In genomic region chr19:3374369-3375112, GRCh38 we compare ENCODE assay signal across 1 cellular context.
TF ChIP-seq lines count a peak whose summit lies in the region.

No MANE protein-coding gene starts in this region.

TF ChIP-seq in K562, 482 proteins besides CTCF, POLR2A, EP300 and RAD21 (continued from another document and continues in another):
- TF ChIP-seq SFPQ (IDR thresholded peaks at IDR 0.05; ENCODE audit: low read depth, low read length) (no peak), TRIM25 (IDR thresholded peaks at IDR 0.05; ENCODE audit: borderline replicate concordance) (no peak), CBFA2T2 (conservative IDR thresholded peaks at IDR 0.05) (peak; percentile 73), HES1 (IDR thresholded peaks at IDR 0.05; ENCODE audit: low read depth) (no peak), E2F5 (CRISPR knock-in tag; IDR thresholded peaks at IDR 0.05) (no peak), ELK3 (CRISPR knock-in tag; IDR thresholded peaks at IDR 0.05) (no peak), FOXA3 (CRISPR knock-in tag; conservative IDR thresholded peaks at IDR 0.05 in 1 of 2, IDR thresholded peaks at IDR 0.05 in 1 of 2) (no peak), ZNF224 (CRISPR knock-in tag; IDR thresholded peaks at IDR 0.05) (no peak), ZNF384 (IDR thresholded peaks at IDR 0.05; ENCODE audit: low read depth, low read length) (no peak), JUN (IDR thresholded peaks at IDR 0.05; ENCODE audit: borderline replicate concordance, low read depth, low read length) (no peak), JUN (CRISPR knock-in tag; IDR thresholded peaks at IDR 0.05; ENCODE audit: borderline replicate concordance) (no peak), HOMEZ (CRISPR knock-in tag; IDR thresholded peaks at IDR 0.05) (no peak), POLR2AphosphoS2 (IDR thresholded peaks at IDR 0.05; ENCODE audit: low read length) (no peak), BRCA1 (IDR thresholded peaks at IDR 0.05) (no peak), BRCA1 (CRISPR knock-in tag; IDR thresholded peaks at IDR 0.05) (no peak), POLR3A (IDR thresholded peaks at IDR 0.05; ENCODE audit: borderline replicate concordance, extremely low read depth, insufficient read depth, insufficient read length) (no peak), CEBPZ (IDR thresholded peaks at IDR 0.05; ENCODE audit: borderline replicate concordance, low read depth, low read length) (no peak), HMBOX1 (IDR thresholded peaks at IDR 0.05) (peak; percentile 75), FOXM1 (IDR thresholded peaks at IDR 0.05; ENCODE audit: low read depth) (no peak), FOXM1 (CRISPR knock-in tag; IDR thresholded peaks at IDR 0.05; ENCODE audit: low read depth) (no peak), ZNF175 (CRISPR knock-in tag; IDR thresholded peaks at IDR 0.05; ENCODE audit: low read depth) (no peak), ZKSCAN3 (CRISPR knock-in tag; IDR thresholded peaks at IDR 0.05) (no peak), FUS (optimal IDR thresholded peaks at IDR 0.05; ENCODE audit: low read depth, low read length) (no peak), KLF10 (CRISPR knock-in tag; IDR thresholded peaks at IDR 0.05) (no peak), FOXP1 (CRISPR knock-in tag; IDR thresholded peaks at IDR 0.05) (no peak), CREB3 (tag; conservative IDR thresholded peaks at IDR 0.05; ENCODE audit: low read depth) (no peak), COPS2 (conservative IDR thresholded peaks at IDR 0.05) (no peak), CBX5 (IDR thresholded peaks at IDR 0.05; ENCODE audit: borderline replicate concordance, low read depth) (0 out of 2 replicates have a peak, but pooled peaks have one; percentile 6), ZNF431 (CRISPR knock-in tag; IDR thresholded peaks at IDR 0.05) (no peak), CHD2 (IDR thresholded peaks at IDR 0.05; ENCODE audit: low read depth, low read length) (no peak), MLLT1 (IDR thresholded peaks at IDR 0.05) (peak in 1 of 2 experiments; percentile 62; a peak in 1 of 4 replicates), E2F4 (CRISPR knock-in tag; IDR thresholded peaks at IDR 0.05; ENCODE audit: low read depth) (no peak), XRCC3 (IDR thresholded peaks at IDR 0.05) (no peak), KLF13 (tag; IDR thresholded peaks at IDR 0.05; ENCODE audit: borderline replicate concordance, low read depth) (no peak), ATF4 (CRISPR knock-in tag; IDR thresholded peaks at IDR 0.05) (no peak), MAZ (CRISPR knock-in tag; conservative IDR thresholded peaks at IDR 0.05 in 1 of 2, IDR thresholded peaks at IDR 0.05 in 1 of 2) (0 out of 4 replicates have a peak, but pooled peaks of 1 of the 2 experiments have one; percentile 48), ZNF12 (CRISPR knock-in tag; IDR thresholded peaks at IDR 0.05) (no peak), MAFK (IDR thresholded peaks at IDR 0.05; ENCODE audit: low read length) (no peak; the same call in 1 of the 2 replicates), CHD4 (IDR thresholded peaks at IDR 0.05; ENCODE audit: insufficient read depth, insufficient replicate concordance, low read depth, low read length, poor library complexity, severe bottlenecking) (peak; percentile 98), GTF2A2 (tag; IDR thresholded peaks at IDR 0.05) (no peak), ZNF398 (CRISPR knock-in tag; IDR thresholded peaks at IDR 0.05) (no peak), SIN3A (IDR thresholded peaks at IDR 0.05; ENCODE audit: borderline replicate concordance in 2 of 2, control insufficient read depth in 1 of 2, low read depth in 2 of 2, low read length in 2 of 2) (peak in 1 of 2 experiments; percentile 19; a peak in 1 of 4 replicates), PHTF2 (CRISPR knock-in tag; IDR thresholded peaks at IDR 0.05) (no peak)
